In genomic region chr9:133823189-133824105, GRCh38 we compare ENCODE assay signal across 15 cellular contexts.
DNase-seq lines count a peak whose midpoint lies in the region; ATAC-seq and TF ChIP-seq lines count a peak whose summit lies in the region.
"Had no signal": no experiment of that assay in that cellular context is flagged by ENCODE, and none has a peak within 500 bp of the region (broad histone marks: within the 10 kb centered on the region; RNA-seq: fewer than 3 reads in every experiment).

No MANE protein-coding gene starts in this region.

- peak overlapping the region; percentile 97 for H3K27ac Mint-ChIP-seq in activated B cell treated with CpG ODN at 0.5 μM for 24 hours
- H3K27ac Mint-ChIP-seq: T-helper 2 cell treated with Interferon-gamma antibody and Interleukin-4, amounts not matched to agents 5 μg/mL and 100 μg/mL, for 36 hours had no signal

- POLR2A ChIA-PET in HEK293T (lab: Yijun Ruan, JAX) (no interaction called here), activated B cell treated with CpG ODN at 0.5 μM for 24 hours (lab: Charles Lee) (interaction anchor here (0.6 to 0.9 kb wide), 2 partner anchors 87 to 166 kb away, joined by 6 read pairs; no protein-coding TSS in a partner anchor)

- intact Hi-C loops in activated B cell treated with CpG ODN at 0.5 μM for 24 hours (cut with micrococcal nuclease) = no loop called here

- H2BK15ac ChIP-seq in neuronal stem cell (ENCODE audit: low read length) = peak overlapping the region; percentile 1

- H2AFZ ChIP-seq in neuronal stem cell (ENCODE audit: low read length) = no peak overlapping the region

- H2BK120ac ChIP-seq in neuronal stem cell (ENCODE audit: low read depth, low read length) = no peak overlapping the region

- H3K14ac ChIP-seq in neuronal stem cell (ENCODE audit: low read length) = no peak overlapping the region

- H3K36me3 ChIP-seq in neuronal stem cell (replicated peaks in 1 of 2; ENCODE audit: control insufficient read depth in 2 of 2, insufficient read depth in 2 of 2, low read length in 2 of 2) = peaks cover 0 to 21% of the 10 kb centered on the region in 2 donors

- no peaks in the 10 kb centered on the region for H3K27me3 Mint-ChIP-seq in activated B cell treated with CpG ODN at 0.5 μM for 24 hours

- H3K4me3 ChIP-seq in neuronal stem cell (ENCODE audit: low read length in 2 of 2) (no peak overlapping the region), foreskin fibroblast (ENCODE audit: low read depth in 1 of 2, low read length in 2 of 2) (no peak overlapping the region)

- no peaks in the 10 kb centered on the region for H3K9me3 ChIP-seq in neuronal stem cell (replicated peaks in 1 of 2; ENCODE audit: control insufficient read depth in 2 of 2, insufficient read depth in 1 of 2, low read depth in 1 of 2, low read length in 2 of 2)

- DNase-seq in GM13977 (ENCODE audit: low spot score) (peak; percentile 78), HEK293T (ENCODE audit: extremely low spot score) (no peak), activated B cell treated with CpG ODN at 0.5 μM for 24 hours (peak; percentile 60), neuronal stem cell (ENCODE audit: low spot score) (no peak), SW 1271 (lab: John Stamatoyannopoulos, UW) (no peak), foreskin fibroblast (no peak)
- DNase-seq: activated CD4-positive, alpha-beta T cell treated with anti-CD3 and anti-CD28 coated beads, Interleukin-2, amount 50 U/mL, for 48 hours; activated effector memory CD4-positive, alpha-beta T cell treated with Interleukin-2 at 50 U/mL for 16 hours; COR-L47; effector CD8-positive, alpha-beta T cell; foreskin melanocyte; NCI-H1930; OCI-M1 had no signal

- H3K18ac ChIP-seq in neuronal stem cell (ENCODE audit: low read length) = peak overlapping the region; percentile 76

- H4K8ac ChIP-seq in neuronal stem cell (ENCODE audit: low read depth, low read length) = no peak overlapping the region

- WGBS in neuronal stem cell (ENCODE audit: extremely low coverage in 2 of 2, insufficient read length in 2 of 2, insufficient replicate concordance in 1 of 2), 2 donors = no CpG with 5 or more reads among the region's 29 CpGs

- no peaks in the 10 kb centered on the region for H3K9me3 Mint-ChIP-seq in activated B cell treated with CpG ODN at 0.5 μM for 24 hours
- H3K9me3 Mint-ChIP-seq: T-helper 2 cell treated with Interferon-gamma antibody and Interleukin-4, amounts not matched to agents 5 μg/mL and 100 μg/mL, for 36 hours had no signal

- in situ Hi-C loops in GM13977 (cut with MboI; ENCODE audit: low pct_unique_long_range_greater_than_20kb, low sequenced_read_pairs, unreplicated experiment) = no loop called here

- peak overlapping the region; percentile 17 for H2AK5ac ChIP-seq in neuronal stem cell (ENCODE audit: low read depth, low read length)

- H3K4me1 ChIP-seq in neuronal stem cell (ENCODE audit: control insufficient read depth in 2 of 2, insufficient read depth in 1 of 2, low read depth in 1 of 2, low read length in 2 of 2) = peaks cover 39 to 44% of the 10 kb centered on the region in 2 donors

- ATAC-seq in activated B cell treated with CpG ODN at 0.5 μM for 24 hours (ENCODE audit: low read depth) (peak; percentile 45), GM19035 (IDR thresholded peaks at IDR 0.05; ENCODE audit: unreplicated experiment) (no peak)

- H3K4me3 Mint-ChIP-seq in activated B cell treated with CpG ODN at 0.5 μM for 24 hours = peak overlapping the region; percentile 81
- H3K4me3 Mint-ChIP-seq: T-helper 2 cell treated with Interferon-gamma antibody and Interleukin-4, amounts not matched to agents 5 μg/mL and 100 μg/mL, for 36 hours had no signal

- peaks cover 67% of the 10 kb centered on the region for H3K4me1 Mint-ChIP-seq in activated B cell treated with CpG ODN at 0.5 μM for 24 hours

- CTCF ChIA-PET in HEK293T (lab: Yijun Ruan, JAX) = no interaction called here
- CTCF ChIA-PET in activated B cell treated with CpG ODN at 0.5 μM for 24 hours (lab: Charles Lee) = no interaction called here

- no peak overlapping the region for H3K27ac ChIP-seq in neuronal stem cell (replicated peaks; ENCODE audit: low read length)

- H2BK12ac ChIP-seq in neuronal stem cell (ENCODE audit: low read length) = no peak overlapping the region

- peaks cover 5% of the 10 kb centered on the region for H3K79me1 ChIP-seq in neuronal stem cell (ENCODE audit: low read depth, low read length)

- H3K36me3 Mint-ChIP-seq in activated B cell treated with CpG ODN at 0.5 μM for 24 hours (ENCODE audit: low read depth) = peaks cover 18% of the 10 kb centered on the region

- no peaks in the 10 kb centered on the region for H3K27me3 ChIP-seq in neuronal stem cell (ENCODE audit: control insufficient read depth in 3 of 3, insufficient read depth in 3 of 3, low read depth in 1 of 3, low read length in 3 of 3)

- H3K4me2 ChIP-seq in neuronal stem cell (ENCODE audit: insufficient read depth, low read length, poor library complexity, severe bottlenecking) = no peak overlapping the region

- no peak for TF ChIP-seq CTCF in GM13977 (IDR thresholded peaks at IDR 0.05; ENCODE audit: extremely low read depth, insufficient read depth, missing control alignments)
- no peak for TF ChIP-seq CTCF in activated B cell treated with CpG ODN at 0.5 μM for 24 hours (IDR thresholded peaks at IDR 0.05)
- no peak for TF ChIP-seq CTCF in foreskin fibroblast (IDR thresholded peaks at IDR 0.05; ENCODE audit: low read depth, low read length)

- H4K91ac ChIP-seq in neuronal stem cell (ENCODE audit: low read depth, low read length, poor library complexity) = no peak overlapping the region

- H3K9ac ChIP-seq in neuronal stem cell (ENCODE audit: low read depth, low read length, poor library complexity) = no peak overlapping the region

- no peak overlapping the region for H2BK5ac ChIP-seq in neuronal stem cell (ENCODE audit: low read length)

- no peak overlapping the region for H3K4ac ChIP-seq in neuronal stem cell (ENCODE audit: low read length)

- no peak overlapping the region for H3K23ac ChIP-seq in neuronal stem cell (ENCODE audit: low read depth, low read length, poor library complexity)

TF ChIP-seq in HEK293T, 16 proteins besides CTCF, POLR2A, EP300 and RAD21:
- TF ChIP-seq TARDBP (IDR thresholded peaks at IDR 0.05) (no peak), L3MBTL2 (conservative IDR thresholded peaks at IDR 0.05) (0 out of 2 replicates have a peak, but pooled peaks have one; percentile 15), SP1 (IDR thresholded peaks at IDR 0.05) (no peak), ZNF384 (IDR thresholded peaks at IDR 0.05) (no peak), HDGF (IDR thresholded peaks at IDR 0.05; ENCODE audit: borderline replicate concordance) (no peak), PKNOX1 (IDR thresholded peaks at IDR 0.05) (peak; percentile 65), FOXK2 (IDR thresholded peaks at IDR 0.05) (no peak), ELF4 (IDR thresholded peaks at IDR 0.05) (no peak), CTBP1 (IDR thresholded peaks at IDR 0.05; ENCODE audit: borderline replicate concordance) (no peak), FOXM1 (IDR thresholded peaks at IDR 0.05; ENCODE audit: borderline replicate concordance) (no peak), NFRKB (IDR thresholded peaks at IDR 0.05) (no peak), SUZ12 (IDR thresholded peaks at IDR 0.05) (no peak), LEF1 (IDR thresholded peaks at IDR 0.05; ENCODE audit: borderline replicate concordance) (no peak), BHLHE40 (IDR thresholded peaks at IDR 0.05; ENCODE audit: borderline replicate concordance) (no peak), FOXA1 (IDR thresholded peaks at IDR 0.05) (no peak), ARNT (IDR thresholded peaks at IDR 0.05) (no peak)

Comparison
In these comparisons a context has a peak if more than half of its experiments do, and no peak if none do; other contexts are left out.
1. DNase-seq: peak in GM13977 (single experiment) and activated B cell treated with CpG ODN at 0.5 μM for 24 hours (single experiment); none in HEK293T (single experiment), neuronal stem cell (single experiment), SW 1271 (0 of 2) and foreskin fibroblast (0 of 2).